25 cellular contexts compared by ENCODE assay signal in genomic region chr7:136272934-136273333, GRCh38.
DNase-seq lines count a peak whose midpoint lies in the region; FAIRE-seq and TF ChIP-seq lines count a peak whose summit lies in the region.
"Had no signal": no experiment of that assay in that cellular context is flagged by ENCODE, and none has a peak within 500 bp of the region (broad histone marks: within the 10 kb centered on the region; RNA-seq: fewer than 3 reads in every experiment).

No MANE protein-coding gene starts in this region.

- no peak overlapping the region for H3K27ac Mint-ChIP-seq in neural progenitor cell
- H3K27ac Mint-ChIP-seq: CD14-positive monocyte; CD4-positive, alpha-beta memory T cell; CD4-positive, CD25-positive, alpha-beta regulatory T cell; CD8-positive, alpha-beta memory T cell had no signal

- H3F3A ChIP-seq in neural progenitor cell (ENCODE audit: low read depth), result no peaks in the 10 kb centered on the region

- no peaks in the 10 kb centered on the region for H3K9me3 Mint-ChIP-seq in neural progenitor cell

- peak overlapping the region; percentile 99 for H3K27ac ChIP-seq in SK-N-MC
- peak overlapping the region; percentile 90 for H3K27ac ChIP-seq in neural progenitor cell
- H3K27ac ChIP-seq: BLaER1 had no signal

- peak overlapping the region; percentile 69 for H3K4me2 ChIP-seq in neural progenitor cell
- H3K4me2 ChIP-seq: BLaER1 had no signal

- peaks cover 30% of the 10 kb centered on the region for H3K4me1 ChIP-seq in neural progenitor cell
- H3K4me1 ChIP-seq: BLaER1 had no signal

- no peaks in the 10 kb centered on the region for H3K79me2 ChIP-seq in neural progenitor cell (ENCODE audit: low read depth)

- H3K27me3 Mint-ChIP-seq in neural progenitor cell (ENCODE audit: insufficient read depth, low read depth), result peaks cover 2% of the 10 kb centered on the region
- H3K27me3 Mint-ChIP-seq: CD4-positive, alpha-beta memory T cell; CD4-positive, CD25-positive, alpha-beta regulatory T cell; CD8-positive, alpha-beta memory T cell had no signal

- FAIRE-seq in GM12891 (lab: Jason Lieb, UNC), result no peak
- FAIRE-seq: A204.1, GM12878, GM19239 had no signal

- H2AFZ ChIP-seq in neural progenitor cell (replicated peaks), result no peak overlapping the region

- H3K4me3 ChIP-seq in SK-N-MC, result no peak overlapping the region
- H3K4me3 ChIP-seq in neural progenitor cell, result peak overlapping the region; percentile 20
- H3K4me3 ChIP-seq: BLaER1, GM12878 had no signal

- no peaks in the 10 kb centered on the region for H3K27me3 ChIP-seq in neural progenitor cell
- H3K27me3 ChIP-seq: BE2C, BLaER1 had no signal

- no peaks in the 10 kb centered on the region for H3K36me3 Mint-ChIP-seq in neural progenitor cell
- H3K36me3 Mint-ChIP-seq: CD14-positive monocyte; CD4-positive, alpha-beta memory T cell; CD4-positive, CD25-positive, alpha-beta regulatory T cell; CD8-positive, alpha-beta memory T cell had no signal

- no peaks in the 10 kb centered on the region for H3K36me3 ChIP-seq in SK-N-MC (ENCODE audit: insufficient read depth, low read length)
- no peaks in the 10 kb centered on the region for H3K36me3 ChIP-seq in neural progenitor cell
- H3K36me3 ChIP-seq: BE2C, BLaER1 had no signal

- no peak overlapping the region for H3K9ac ChIP-seq in SK-N-MC (ENCODE audit: insufficient read length)
- no peak overlapping the region for H3K9ac ChIP-seq in neural progenitor cell
- H3K9ac ChIP-seq: BLaER1 had no signal

- H4K20me1 ChIP-seq in neural progenitor cell (ENCODE audit: low read depth), result no peaks in the 10 kb centered on the region
- H4K20me1 ChIP-seq: BLaER1 had no signal

- H3K9me3 ChIP-seq in SK-N-MC (ENCODE audit: low read depth, low read length), result no peaks in the 10 kb centered on the region
- H3K9me3 ChIP-seq in neural progenitor cell (ENCODE audit: low read depth), result no peaks in the 10 kb centered on the region
- H3K9me3 ChIP-seq: BLaER1 had no signal

- no peak for TF ChIP-seq POLR2A in GM12891 (IDR thresholded peaks at IDR 0.05; ENCODE audit: low read depth, low read length)

- no peak for TF ChIP-seq CTCF in neural progenitor cell (IDR thresholded peaks at IDR 0.05)

- H3K4me3 Mint-ChIP-seq in neural progenitor cell, result no peak overlapping the region
- H3K4me3 Mint-ChIP-seq: CD14-positive monocyte; CD4-positive, alpha-beta memory T cell; CD4-positive, CD25-positive, alpha-beta regulatory T cell; CD8-positive, alpha-beta memory T cell had no signal

- H3K4me1 Mint-ChIP-seq in neural progenitor cell, result peaks cover 2% of the 10 kb centered on the region
- H3K4me1 Mint-ChIP-seq: CD14-positive monocyte; CD4-positive, alpha-beta memory T cell; CD4-positive, CD25-positive, alpha-beta regulatory T cell; CD8-positive, alpha-beta memory T cell had no signal

- DNase-seq in SK-N-MC (ENCODE audit: low read depth, low spot score), result no peak
- DNase-seq in neural progenitor cell (ENCODE audit: low spot score), result peak; percentile 61
- DNase-seq in GM12891 (ENCODE audit: insufficient read length, low spot score), result no peak
- no peak for DNase-seq in NCI-H146 (lab: John Stamatoyannopoulos, UW)
- DNase-seq in NCI-H345 (lab: John Stamatoyannopoulos, UW), result no peak
- DNase-seq: 8988T; ACHN; BE2C; C1 segment of cervical spinal cord; CD4-positive, alpha-beta memory T cell; CD4-positive, CD25-positive, alpha-beta regulatory T cell; CD8-positive, alpha-beta memory T cell; COR-L47; DMS 273 treated with DMSO at 0.1 percent for 48 hours; DMS153; DMS53; DMS79; DND-41; EL; GDM1 had no signal

TF ChIP-seq in GM12891, 5 proteins besides CTCF, POLR2A, EP300 and RAD21:
- TF ChIP-seq SPI1 (IDR thresholded peaks at IDR 0.05; ENCODE audit: low read depth, low read length) (no peak), PAX5 (IDR thresholded peaks at IDR 0.05; ENCODE audit: insufficient read depth, low read length, severe bottlenecking) (no peak), POU2F2 (IDR thresholded peaks at IDR 0.05; ENCODE audit: low read depth, low read length) (no peak), POLR2AphosphoS5 (IDR thresholded peaks at IDR 0.05; ENCODE audit: low read depth, low read length) (no peak), TAF1 (IDR thresholded peaks at IDR 0.05; ENCODE audit: low read depth, low read length) (no peak)
